ENCODE assay signal across 1 cellular context in genomic region chr6:1368940-1369339, GRCh38.
TF ChIP-seq lines count a peak whose summit lies in the region.

No MANE protein-coding gene starts in this region.

TF ChIP-seq in HEK293, 187 proteins besides CTCF, POLR2A, EP300 and RAD21 (continued from another document and continues in another):
- no peak for TF ChIP-seq YY2 (tag by site-specific recombination; IDR thresholded peaks at IDR 0.05)
- TF ChIP-seq IKZF3 (tag by site-specific recombination; IDR thresholded peaks at IDR 0.05): peak; percentile 87
- no peak for TF ChIP-seq KLF7 (tag by site-specific recombination; IDR thresholded peaks at IDR 0.05; ENCODE audit: borderline replicate concordance)
- peak; percentile 87 for TF ChIP-seq ZNF580 (tag by site-specific recombination; IDR thresholded peaks at IDR 0.05)
- TF ChIP-seq ZNF660 (tag by site-specific recombination; IDR thresholded peaks at IDR 0.05): peak; percentile 79; the same call in 1 of the 2 replicates
- no peak for TF ChIP-seq ZFHX2 (tag by site-specific recombination; conservative IDR thresholded peaks at IDR 0.05)
- no peak for TF ChIP-seq ZFP41 (tag by site-specific recombination; IDR thresholded peaks at IDR 0.05; ENCODE audit: borderline replicate concordance)
- TF ChIP-seq PRDM4 (tag by site-specific recombination; IDR thresholded peaks at IDR 0.05): peak; percentile 88
- no peak for TF ChIP-seq RBAK (tag by site-specific recombination; IDR thresholded peaks at IDR 0.05)
- TF ChIP-seq ZNF138 (tag by site-specific recombination; IDR thresholded peaks at IDR 0.05; ENCODE audit: borderline replicate concordance): no peak
- no peak for TF ChIP-seq ZNF132 (tag by site-specific recombination; IDR thresholded peaks at IDR 0.05; ENCODE audit: borderline replicate concordance)
- no peak for TF ChIP-seq KLF17 (tag by site-specific recombination; IDR thresholded peaks at IDR 0.05)
- TF ChIP-seq ZNF701 (tag by site-specific recombination; IDR thresholded peaks at IDR 0.05): no peak
- no peak for TF ChIP-seq ZNF416 (tag by site-specific recombination; IDR thresholded peaks at IDR 0.05)
- TF ChIP-seq ZNF514 (tag by site-specific recombination; IDR thresholded peaks at IDR 0.05): no peak
- no peak for TF ChIP-seq ZNF354C (tag by site-specific recombination; IDR thresholded peaks at IDR 0.05; ENCODE audit: borderline replicate concordance, low read depth)
- no peak for TF ChIP-seq HIC1 (tag by site-specific recombination; IDR thresholded peaks at IDR 0.05)
- TF ChIP-seq ZNF629 (tag by site-specific recombination; IDR thresholded peaks at IDR 0.05): peak; percentile 94
- TF ChIP-seq YY1 (tag by site-specific recombination; IDR thresholded peaks at IDR 0.05): peak; percentile 58
- TF ChIP-seq ZBTB20 (tag by site-specific recombination; IDR thresholded peaks at IDR 0.05): no peak; the same call in 1 of the 2 replicates
- TF ChIP-seq ZNF449 (tag by site-specific recombination; IDR thresholded peaks at IDR 0.05): 0 out of 2 replicates have a peak, but pooled peaks have one; percentile 60
- TF ChIP-seq ZNF76 (tag by site-specific recombination; IDR thresholded peaks at IDR 0.05; ENCODE audit: borderline replicate concordance, low read depth): no peak
- TF ChIP-seq SCRT1 (tag by site-specific recombination; IDR thresholded peaks at IDR 0.05; ENCODE audit: borderline replicate concordance): no peak
- TF ChIP-seq EGR2 (tag by site-specific recombination; IDR thresholded peaks at IDR 0.05; ENCODE audit: low read depth): no peak
- TF ChIP-seq MEIS1 (CRISPR knock-in tag; IDR thresholded peaks at IDR 0.05; ENCODE audit: borderline replicate concordance): no peak
- no peak for TF ChIP-seq ZNF555 (tag by site-specific recombination; conservative IDR thresholded peaks at IDR 0.05)
- TF ChIP-seq OSR2 (tag by site-specific recombination; IDR thresholded peaks at IDR 0.05): peak; percentile 52; the same call in 1 of the 2 replicates
- no peak for TF ChIP-seq ZNF639 (tag by site-specific recombination; IDR thresholded peaks at IDR 0.05)
- TF ChIP-seq ZNF280D (tag by site-specific recombination; IDR thresholded peaks at IDR 0.05): no peak
- no peak for TF ChIP-seq ZNF280C (tag by site-specific recombination; IDR thresholded peaks at IDR 0.05)
- TF ChIP-seq SALL2 (tag by site-specific recombination; IDR thresholded peaks at IDR 0.05; ENCODE audit: borderline replicate concordance): no peak
- no peak for TF ChIP-seq ZNF692 (tag by site-specific recombination; IDR thresholded peaks at IDR 0.05)
- no peak for TF ChIP-seq ZNF10 (tag by site-specific recombination; IDR thresholded peaks at IDR 0.05)
- no peak for TF ChIP-seq ZNF404 (tag by site-specific recombination; IDR thresholded peaks at IDR 0.05)
- no peak for TF ChIP-seq MZF1 (tag by site-specific recombination; IDR thresholded peaks at IDR 0.05; ENCODE audit: borderline replicate concordance)
- no peak for TF ChIP-seq ZNF24 (tag by site-specific recombination; IDR thresholded peaks at IDR 0.05)
- TF ChIP-seq ZNF626 (tag by site-specific recombination; IDR thresholded peaks at IDR 0.05): no peak
- peak; percentile 76 for TF ChIP-seq ZIC2 (tag by site-specific recombination; IDR thresholded peaks at IDR 0.05)
- TF ChIP-seq ZBTB44 (tag by site-specific recombination; IDR thresholded peaks at IDR 0.05): peak; percentile 63
- TF ChIP-seq ZNF654 (tag by site-specific recombination; IDR thresholded peaks at IDR 0.05; ENCODE audit: low read depth): no peak
- TF ChIP-seq TRIM28 (IDR thresholded peaks at IDR 0.05; ENCODE audit: borderline replicate concordance, low read length): 0 out of 2 replicates have a peak, but pooled peaks have one; percentile 49
- no peak for TF ChIP-seq ZSCAN23 (tag by site-specific recombination; IDR thresholded peaks at IDR 0.05)
- TF ChIP-seq ZNF561 (tag by site-specific recombination; IDR thresholded peaks at IDR 0.05; ENCODE audit: borderline replicate concordance): peak; percentile 68; the same call in 1 of the 2 replicates
- peak; percentile 97 for TF ChIP-seq ZNF529 (tag by site-specific recombination; IDR thresholded peaks at IDR 0.05; ENCODE audit: insufficient replicate concordance)
- TF ChIP-seq ZNF521 (tag by site-specific recombination; IDR thresholded peaks at IDR 0.05): no peak
- no peak for TF ChIP-seq ZNF837 (tag by site-specific recombination; IDR thresholded peaks at IDR 0.05)
- no peak for TF ChIP-seq ZNF501 (tag by site-specific recombination; IDR thresholded peaks at IDR 0.05)
- no peak for TF ChIP-seq ZNF707 (tag by site-specific recombination; IDR thresholded peaks at IDR 0.05)
- no peak for TF ChIP-seq GLIS2 (tag by site-specific recombination; IDR thresholded peaks at IDR 0.05)
- TF ChIP-seq ZNF112 (tag by site-specific recombination; IDR thresholded peaks at IDR 0.05): no peak
- TF ChIP-seq BCL11A (tag by site-specific recombination; IDR thresholded peaks at IDR 0.05; ENCODE audit: low read depth): 0 out of 2 replicates have a peak, but pooled peaks have one; percentile 61
